Comparison of ENCODE assay signal across 14 cellular contexts in the genomic region with DNA sequence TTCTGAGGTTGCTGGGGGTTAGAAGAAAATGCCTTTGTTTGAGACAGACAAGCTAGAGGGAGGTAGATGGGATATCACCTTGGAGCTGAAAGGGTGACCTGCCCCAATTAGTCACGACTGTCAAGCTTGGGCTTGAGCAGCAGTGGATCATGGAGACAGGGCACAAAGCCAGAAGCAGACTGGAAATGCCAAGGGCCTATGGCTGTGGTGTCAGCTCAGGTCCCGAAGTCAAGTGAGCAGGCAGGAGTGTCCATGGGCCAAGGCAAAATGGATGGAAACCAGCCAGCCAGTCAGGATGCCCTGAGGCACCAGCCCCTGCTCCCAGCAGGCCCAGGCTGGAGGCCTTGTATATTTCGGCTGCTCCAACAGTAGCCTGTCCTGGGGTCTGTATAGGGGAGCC.
A peak's percentile ranks its signal among the peaks of the same experiment; 100 is the strongest.
DNase-seq lines count a peak whose midpoint lies in the region; ATAC-seq and TF ChIP-seq lines count a peak whose summit lies in the region.
"Had no signal": no experiment of that assay in that cellular context is flagged by ENCODE, and none has a peak within 500 bp of the region (broad histone marks: within the 10 kb centered on the region; RNA-seq: fewer than 3 reads in every experiment).

No MANE protein-coding gene starts in this region.

- H3K27ac ChIP-seq in caudate nucleus (ENCODE audit: low read depth, low read length) = peak overlapping the region; percentile 54
- H3K27ac ChIP-seq: BLaER1, prostate gland had no signal

- no peak overlapping the region for H3K27ac Mint-ChIP-seq in activated T-cell treated with anti-CD3 and anti-CD28 coated beads, Interleukin-2, amount 50 U/mL, for 72 hours
- H3K27ac Mint-ChIP-seq: memory B cell; stimulated activated naive CD8-positive, alpha-beta T cell treated with anti-CD3 and anti-CD28 coated beads, Interleukin-15, Interleukin-2, amounts not matched to agents 100 ng/mL and 50 ng/mL, for 24 hours had no signal

- DNase-seq in G401 (ENCODE audit: low spot score) (peak; percentile 40), NCI-H1105 (lab: John Stamatoyannopoulos, UW) (peak; percentile 5), caudate nucleus (lab: John Stamatoyannopoulos, UW) (peak in 7 of 61 donors; percentile 2 to 26 (median 12)), retinal pigment epithelial cell (ENCODE audit: low read depth) (peak; percentile 21), NCI-H1436 treated with DMSO at 0.1 percent for 48 hours (lab: John Stamatoyannopoulos, UW) (no peak), erythroblast (lab: John Stamatoyannopoulos, UW) (no peak)
- no peak for DNase-seq in activated T-cell treated with anti-CD3 and anti-CD28 coated beads, Interleukin-2, amount 50 U/mL, for 72 hours
- DNase-seq: activated CD4-positive, alpha-beta T cell treated with anti-CD3 and anti-CD28 coated beads, Interleukin-2, amount 50 U/mL, for 1 hour; NCI-H1417 treated with DMSO at 0.1 percent for 48 hours had no signal

- no peaks in the 10 kb centered on the region for H3K9me3 Mint-ChIP-seq in activated T-cell treated with anti-CD3 and anti-CD28 coated beads, Interleukin-2, amount 50 U/mL, for 72 hours
- H3K9me3 Mint-ChIP-seq: memory B cell; natural killer cell treated with Interleukin-12 subunit alpha and Interleukin-12 subunit beta and Interleukin-15 and Interleukin-18, amount 100 ng/mL, for 72 hours had no signal

- no peak for TF ChIP-seq POLR2A in erythroblast (IDR thresholded peaks at IDR 0.05; ENCODE audit: low read length)

- no peak for TF ChIP-seq CTCF in retinal pigment epithelial cell (conservative IDR thresholded peaks at IDR 0.05; ENCODE audit: low read depth, low read length)

- H3K4me3 Mint-ChIP-seq in activated T-cell treated with anti-CD3 and anti-CD28 coated beads, Interleukin-2, amount 50 U/mL, for 72 hours = no peak overlapping the region
- H3K4me3 Mint-ChIP-seq: memory B cell; natural killer cell treated with Interleukin-12 subunit alpha and Interleukin-12 subunit beta and Interleukin-15 and Interleukin-18, amount 100 ng/mL, for 72 hours; stimulated activated naive CD8-positive, alpha-beta T cell treated with anti-CD3 and anti-CD28 coated beads, Interleukin-15, Interleukin-2, amounts not matched to agents 100 ng/mL and 50 ng/mL, for 24 hours had no signal

- H3K4me3 ChIP-seq in retinal pigment epithelial cell (ENCODE audit: low read length) = no peak overlapping the region
- H3K4me3 ChIP-seq: BLaER1, prostate gland had no signal

- in situ Hi-C loops in G401 (cut with HindIII; ENCODE audit: low sequenced_read_pairs) = no loop called here

- H3K4me1 Mint-ChIP-seq in activated T-cell treated with anti-CD3 and anti-CD28 coated beads, Interleukin-2, amount 50 U/mL, for 72 hours (ENCODE audit: low read depth) = peaks cover 34% of the 10 kb centered on the region
- H3K4me1 Mint-ChIP-seq: memory B cell had no signal

- no peak for ATAC-seq in activated T-cell treated with anti-CD3 and anti-CD28 coated beads, Interleukin-2, amount 50 U/mL, for 72 hours (replicated peaks in 1 of 2)

- H3K36me3 Mint-ChIP-seq in activated T-cell treated with anti-CD3 and anti-CD28 coated beads, Interleukin-2, amount 50 U/mL, for 72 hours (ENCODE audit: insufficient read depth in 2 of 2) = no peaks in the 10 kb centered on the region
- H3K36me3 Mint-ChIP-seq: natural killer cell treated with Interleukin-12 subunit alpha and Interleukin-12 subunit beta and Interleukin-15 and Interleukin-18, amount 100 ng/mL, for 72 hours had no signal

- H3K27me3 Mint-ChIP-seq in activated T-cell treated with anti-CD3 and anti-CD28 coated beads, Interleukin-2, amount 50 U/mL, for 72 hours (ENCODE audit: low read depth) = peaks cover 11% of the 10 kb centered on the region
- H3K27me3 Mint-ChIP-seq: memory B cell; natural killer cell treated with Interleukin-12 subunit alpha and Interleukin-12 subunit beta and Interleukin-15 and Interleukin-18, amount 100 ng/mL, for 72 hours; stimulated activated naive CD8-positive, alpha-beta T cell treated with anti-CD3 and anti-CD28 coated beads, Interleukin-15, Interleukin-2, amounts not matched to agents 100 ng/mL and 50 ng/mL, for 24 hours had no signal

Comparison
In these comparisons a context has a peak if more than half of its experiments do, and no peak if none do; other contexts are left out.
1. DNase-seq: peak in G401 (single experiment), NCI-H1105 (single experiment) and retinal pigment epithelial cell (single experiment); none in NCI-H1436 treated with DMSO at 0.1 percent for 48 hours (single experiment), erythroblast (0 of 2) and activated T-cell treated with anti-CD3 and anti-CD28 coated beads, Interleukin-2, amount 50 U/mL, for 72 hours (0 of 2).